1 cellular context compared by ENCODE assay signal in the genomic region with DNA sequence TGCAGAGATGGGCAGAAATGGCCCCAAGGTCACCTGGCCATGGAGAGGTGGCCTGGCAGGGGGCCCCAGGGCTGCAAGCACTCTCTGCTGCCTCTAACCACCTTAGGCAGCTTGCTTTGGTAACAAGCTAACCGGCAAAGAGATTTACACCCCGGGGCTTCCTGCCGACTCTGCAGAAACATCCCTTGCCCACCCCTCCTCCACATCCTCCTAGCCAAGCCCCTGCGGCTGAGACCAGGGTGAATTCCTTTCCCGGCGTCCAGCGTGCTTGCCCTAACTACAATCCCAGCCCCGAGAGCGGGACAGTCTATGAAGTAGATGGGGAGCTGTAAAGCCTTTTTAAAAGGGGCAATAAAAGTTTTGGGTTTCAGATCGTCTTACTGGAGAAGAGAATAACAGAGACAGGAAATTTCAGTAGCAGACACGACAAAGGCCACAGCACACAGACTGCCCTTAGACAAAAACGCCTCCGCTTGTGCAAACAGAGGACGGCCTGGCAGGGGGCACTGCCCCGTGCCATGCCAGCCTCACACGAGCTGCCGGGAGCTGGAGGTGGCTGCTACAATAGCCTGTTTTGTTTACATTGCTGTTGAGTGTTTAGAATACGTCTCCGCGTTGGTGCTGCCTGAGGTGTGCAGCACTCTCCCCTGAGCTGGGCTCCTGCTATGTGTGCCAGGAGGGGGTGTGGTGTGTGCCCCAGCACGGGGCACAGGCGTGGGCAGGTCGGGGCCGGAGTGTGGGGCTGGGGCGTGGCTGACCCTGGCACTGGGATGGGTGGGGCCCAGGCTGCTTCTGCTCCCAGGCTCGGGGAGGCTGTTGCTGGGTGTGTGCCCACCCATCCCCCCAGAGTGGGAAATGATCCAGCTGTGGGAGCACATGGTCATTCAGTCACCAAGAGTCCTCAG.
TF ChIP-seq lines count a peak whose summit lies in the region.

No MANE protein-coding gene starts in this region.

TF ChIP-seq in H1, 55 proteins besides CTCF, POLR2A, EP300 and RAD21 (continued from another document):
- peak; percentile 57; the same call in 1 of the 2 replicates for TF ChIP-seq RBBP5 (IDR thresholded peaks at IDR 0.05; ENCODE audit: borderline replicate concordance, low read depth, low read length)
- TF ChIP-seq BRCA1 (IDR thresholded peaks at IDR 0.05; ENCODE audit: low read depth, low read length), result no peak
- peak; percentile 50 for TF ChIP-seq ASH2L (IDR thresholded peaks at IDR 0.05; ENCODE audit: low read length)
